Comparison of ENCODE assay signal across 7 cellular contexts in genomic region chr19:58386166-58386575, GRCh38. TPM values are rescaled to one million over a fixed set of nuclear protein-coding genes. Genes with fewer than 3 reads are reported as not detected.
DNase-seq lines count a peak whose midpoint lies in the region; ATAC-seq and TF ChIP-seq lines count a peak whose summit lies in the region.

No MANE protein-coding gene starts in this region.

- peak overlapping the region; percentile 78 for H3K4me3 ChIP-seq in thoracic aorta

- H3K27me3 ChIP-seq in thoracic aorta (replicated peaks; ENCODE audit: insufficient read depth): no peaks in the 10 kb centered on the region

- no peak for TF ChIP-seq CTCF in thoracic aorta (IDR thresholded peaks at IDR 0.05)
- TF ChIP-seq CTCF in GM10266 (IDR thresholded peaks at IDR 0.05; ENCODE audit: control insufficient read depth, insufficient read depth, low read depth, missing control alignments): no peak

- intact Hi-C loops in left colon (cut with DNase I, micrococcal nuclease): no loop called here

- H3K4me1 ChIP-seq in thoracic aorta (ENCODE audit: control insufficient read depth in 1 of 2, low read depth in 2 of 2): peaks cover 18 to 36% of the 10 kb centered on the region in 2 donors

- H3K36me3 ChIP-seq in thoracic aorta: peaks cover 9% of the 10 kb centered on the region

- ATAC-seq in GM19395 (IDR thresholded peaks at IDR 0.05; ENCODE audit: unreplicated experiment) (peak; percentile 13), HG03280 (IDR thresholded peaks at IDR 0.05; ENCODE audit: unreplicated experiment) (peak; percentile 5), left colon (peak; percentile 25), thoracic aorta (ENCODE audit: insufficient number of reproducible peaks, low FRiP score, low read depth) (no peak)

- no peaks in the 10 kb centered on the region for H3K9me3 ChIP-seq in thoracic aorta

- DNase-seq in left colon: no peak
- DNase-seq in thoracic aorta (ENCODE audit: low spot score): no peak
- no peak for DNase-seq in GM10266 (ENCODE audit: extremely low spot score)
- DNase-seq in NCI-H2107 (lab: John Stamatoyannopoulos, UW): no peak

- H3K27ac ChIP-seq in angular gyrus (ENCODE audit: low read depth, low read length): peak overlapping the region; percentile 98
- H3K27ac ChIP-seq in thoracic aorta: peak overlapping the region; percentile 94 to 99

RNA-seq across cellular contexts. Expression of gene RPS5, which starts 0.9 kb away (rescaled TPM):
- 100 to 1,000 TPM; 600 to 683 TPM for total RNA-seq in left colon
- total RNA-seq in thoracic aorta: 100 to 1,000 TPM; 747 to 789 TPM

RNA-seq across cellular contexts. Expression of gene ZNF837, which starts 5.3 kb away (rescaled TPM):
- total RNA-seq in left colon (1 to 10 TPM; 2.4 to 2.5 TPM), thoracic aorta (1 to 10 TPM; 1.6 to 3.9 TPM)

RNA-seq across cellular contexts. Expression of gene RNF225, which starts 9.3 kb away (rescaled TPM):
- total RNA-seq in left colon: not detected
- not detected for total RNA-seq in thoracic aorta

RNA-seq across cellular contexts. Expression of gene ZNF584, which starts 22.3 kb away (rescaled TPM):
- total RNA-seq in left colon (1 to 10 TPM; 7.8 to 7.9 TPM), thoracic aorta (10 to 100 TPM; 18.7 to 31.5 TPM)

RNA-seq across cellular contexts. Expression of gene ZNF497, which starts 23.6 kb away (rescaled TPM):
- 1 to 10 TPM in 1 of 2 donors, under 1 TPM in 1; 0.73 to 1.6 TPM for total RNA-seq in left colon
- total RNA-seq in thoracic aorta: 1 to 10 TPM in 1 of 2 donors, not detected in 1; 2.3 TPM
